In genomic region chr2:204470621-204471196, GRCh38 we compare ENCODE assay signal across 33 cellular contexts.
"Had no signal": no experiment of that assay in that cellular context is flagged by ENCODE, and none has a peak within 500 bp of the region (broad histone marks: within the 10 kb centered on the region; RNA-seq: fewer than 3 reads in every experiment).

No MANE protein-coding gene starts in this region.

- H3K4me3 ChIP-seq: adrenal gland, body of pancreas, breast epithelium, cardiac muscle cell, coronary artery, dorsolateral prefrontal cortex, heart right ventricle had no signal

- H3K4me1 ChIP-seq: adrenal gland, body of pancreas, breast epithelium, heart right ventricle had no signal

- H3K9me3 Mint-ChIP-seq: activated B cell treated with CpG ODN at 0.5 μM for 24 hours; activated CD4-positive, alpha-beta memory T cell treated with anti-CD3 and anti-CD28 coated beads for 36 hours; activated naive CD4-positive, alpha-beta T cell treated with anti-CD3 and anti-CD28 coated beads for 36 hours; activated naive CD4-positive, alpha-beta T cell treated with anti-CD3 and anti-CD28 coated beads, Interleukin-2, amount 50 U/mL, for 24 hours; activated naive CD8-positive, alpha-beta T cell treated with anti-CD3 and anti-CD28 coated beads for 36 hours; activated naive CD8-positive, alpha-beta T cell treated with anti-CD3 and anti-CD28 coated beads, Interleukin-2, amount 50 U/mL, for 24 hours; activated T-helper 1 cell treated with anti-CD3 and anti-CD28 coated beads, Interleukin-12 subunit alpha, Interleukin-12 subunit beta, Interleukin-2, Interleukin-4 antibody, amounts not matched to agents 30 ng/mL and 10 ng/mL and 1 ng/mL, durations not matched to agents 14 hours and 24 hours and 36 hours; activated T-helper 2 cell treated with anti-CD3 and anti-CD28 coated beads, Interferon-gamma antibody, Interleukin-2, Interleukin-4, amounts not matched to agents 10 μg/mL and 5 μg/mL and 100 μg/mL, durations not matched to agents 14 hours and 24 hours and 36 hours; dendritic cell treated with granulocyte-macrophage colony-stimulating factor and Interleukin-4, amounts not matched to agents 40 ng/mL and 50 ng/mL, for 4 days; endodermal cell had no signal

- H3K9me3 ChIP-seq: adrenal gland, body of pancreas, breast epithelium, heart right ventricle had no signal

- H3K4me3 Mint-ChIP-seq: activated B cell treated with CpG ODN at 0.5 μM for 24 hours; activated CD4-positive, alpha-beta memory T cell treated with anti-CD3 and anti-CD28 coated beads for 36 hours; activated CD8-positive, alpha-beta memory T cell treated with anti-CD3 and anti-CD28 coated beads, Interleukin-2, amount 10 ng/mL, durations not matched to agents 7 days and 5 days; activated CD8-positive, alpha-beta T cell treated with anti-CD3 and anti-CD28 coated beads, Interleukin-2, amount 10 ng/mL, durations not matched to agents 7 days and 5 days; activated naive CD4-positive, alpha-beta T cell treated with anti-CD3 and anti-CD28 coated beads for 36 hours; activated naive CD4-positive, alpha-beta T cell treated with anti-CD3 and anti-CD28 coated beads, Interleukin-2, amount 50 U/mL, for 24 hours; activated naive CD8-positive, alpha-beta T cell treated with anti-CD3 and anti-CD28 coated beads for 36 hours; activated naive CD8-positive, alpha-beta T cell treated with anti-CD3 and anti-CD28 coated beads, Interleukin-2, amount 50 U/mL, for 24 hours; activated T-helper 1 cell treated with anti-CD3 and anti-CD28 coated beads, Interleukin-12 subunit alpha, Interleukin-12 subunit beta, Interleukin-2, Interleukin-4 antibody, amounts not matched to agents 30 ng/mL and 10 ng/mL and 1 ng/mL, durations not matched to agents 14 hours and 24 hours and 36 hours; dendritic cell treated with granulocyte-macrophage colony-stimulating factor and Interleukin-4, amounts not matched to agents 40 ng/mL and 50 ng/mL, for 4 days; endodermal cell had no signal

- H3K36me3 ChIP-seq: adrenal gland, breast epithelium, cardiac muscle cell, heart right ventricle had no signal

- DNase-seq: activated B cell treated with CpG ODN at 0.5 μM for 24 hours; activated CD4-positive, alpha-beta memory T cell treated with anti-CD3 and anti-CD28 coated beads for 36 hours; activated CD4-positive, alpha-beta T cell treated with anti-CD3 and anti-CD28 coated beads for 48 hours; activated CD8-positive, alpha-beta memory T cell treated with anti-CD3 and anti-CD28 coated beads, Interleukin-2, amount 10 ng/mL, durations not matched to agents 7 days and 5 days; activated CD8-positive, alpha-beta memory T cell treated with anti-CD3 and anti-CD28 coated beads, Interleukin-2, amount 50 U/mL, for 4 hours; activated CD8-positive, alpha-beta T cell treated with anti-CD3 and anti-CD28 coated beads, Interleukin-2, amount 10 ng/mL, durations not matched to agents 7 days and 5 days; activated effector memory CD4-positive, alpha-beta T cell treated with anti-CD3 and anti-CD28 coated beads, Interleukin-2, amount 50 U/mL, for 16 hours; activated naive CD4-positive, alpha-beta T cell treated with anti-CD3 and anti-CD28 coated beads for 36 hours; activated naive CD8-positive, alpha-beta T cell treated with anti-CD3 and anti-CD28 coated beads for 36 hours; activated naive CD8-positive, alpha-beta T cell treated with anti-CD3 and anti-CD28 coated beads, Interleukin-2, amount 50 U/mL, for 24 hours; activated T-cell treated with anti-CD3 and anti-CD28 coated beads, Interleukin-2, amount 50 U/mL, for 1 hour; activated T-cell treated with anti-CD3 and anti-CD28 coated beads, Interleukin-2, amount 50 U/mL, for 48 hours; adrenal gland; amygdala; aorta; body of pancreas; central memory CD4-positive, alpha-beta T cell; cerebellar nuclear complex; dorsolateral prefrontal cortex; effector memory CD4-positive, alpha-beta T cell; endodermal cell; heart right ventricle; T-helper 2 cell had no signal

- H3K27ac Mint-ChIP-seq: activated B cell treated with CpG ODN at 0.5 μM for 24 hours; activated CD4-positive, alpha-beta memory T cell treated with anti-CD3 and anti-CD28 coated beads for 36 hours; activated CD8-positive, alpha-beta memory T cell treated with anti-CD3 and anti-CD28 coated beads, Interleukin-2, amount 10 ng/mL, durations not matched to agents 7 days and 5 days; activated CD8-positive, alpha-beta T cell treated with anti-CD3 and anti-CD28 coated beads, Interleukin-2, amount 10 ng/mL, durations not matched to agents 7 days and 5 days; activated naive CD4-positive, alpha-beta T cell treated with anti-CD3 and anti-CD28 coated beads for 36 hours; activated naive CD4-positive, alpha-beta T cell treated with anti-CD3 and anti-CD28 coated beads, Interleukin-2, amount 50 U/mL, for 24 hours; activated naive CD8-positive, alpha-beta T cell treated with anti-CD3 and anti-CD28 coated beads for 36 hours; activated naive CD8-positive, alpha-beta T cell treated with anti-CD3 and anti-CD28 coated beads, Interleukin-2, amount 50 U/mL, for 24 hours; activated T-helper 1 cell treated with anti-CD3 and anti-CD28 coated beads, Interleukin-12 subunit alpha, Interleukin-12 subunit beta, Interleukin-2, Interleukin-4 antibody, amounts not matched to agents 30 ng/mL and 10 ng/mL and 1 ng/mL, durations not matched to agents 14 hours and 24 hours and 36 hours; activated T-helper 2 cell treated with anti-CD3 and anti-CD28 coated beads, Interferon-gamma antibody, Interleukin-2, Interleukin-4, amounts not matched to agents 10 μg/mL and 5 μg/mL and 100 μg/mL, durations not matched to agents 14 hours and 24 hours and 36 hours; dendritic cell treated with granulocyte-macrophage colony-stimulating factor and Interleukin-4, amounts not matched to agents 40 ng/mL and 50 ng/mL, for 4 days; endodermal cell had no signal

- H3K27me3 ChIP-seq: adrenal gland, body of pancreas, breast epithelium, cardiac muscle cell, heart right ventricle had no signal

- H3K27ac ChIP-seq: adrenal gland, body of pancreas, breast epithelium, cardiac muscle cell, coronary artery, dorsolateral prefrontal cortex, heart right ventricle, VCaP had no signal

- ATAC-seq: activated CD4-positive, CD25-positive, alpha-beta regulatory T cell treated with anti-CD3 and anti-CD28 coated beads, Interleukin-2, amount 50 U/mL, for 24 hours; activated CD8-positive, alpha-beta memory T cell treated with anti-CD3 and anti-CD28 coated beads, Interleukin-2, amount 10 ng/mL, durations not matched to agents 7 days and 5 days; activated CD8-positive, alpha-beta T cell treated with anti-CD3 and anti-CD28 coated beads, Interleukin-2, amount 10 ng/mL, durations not matched to agents 7 days and 5 days; activated naive CD8-positive, alpha-beta T cell treated with anti-CD3 and anti-CD28 coated beads, Interleukin-2, amount 50 U/mL, for 24 hours; body of pancreas; esophagus mucosa; heart right ventricle had no signal

- H3K36me3 Mint-ChIP-seq: activated CD4-positive, alpha-beta memory T cell treated with anti-CD3 and anti-CD28 coated beads for 36 hours; activated CD8-positive, alpha-beta memory T cell treated with anti-CD3 and anti-CD28 coated beads, Interleukin-2, amount 10 ng/mL, durations not matched to agents 7 days and 5 days; activated naive CD4-positive, alpha-beta T cell treated with anti-CD3 and anti-CD28 coated beads, Interleukin-2, amount 50 U/mL, for 24 hours; activated naive CD8-positive, alpha-beta T cell treated with anti-CD3 and anti-CD28 coated beads for 36 hours had no signal

- H3K27me3 Mint-ChIP-seq: activated B cell treated with CpG ODN at 0.5 μM for 24 hours; activated CD8-positive, alpha-beta memory T cell treated with anti-CD3 and anti-CD28 coated beads, Interleukin-2, amount 10 ng/mL, durations not matched to agents 7 days and 5 days; dendritic cell treated with granulocyte-macrophage colony-stimulating factor and Interleukin-4, amounts not matched to agents 40 ng/mL and 50 ng/mL, for 4 days had no signal

- H3K4me1 Mint-ChIP-seq: activated B cell treated with CpG ODN at 0.5 μM for 24 hours; activated CD8-positive, alpha-beta memory T cell treated with anti-CD3 and anti-CD28 coated beads, Interleukin-2, amount 10 ng/mL, durations not matched to agents 7 days and 5 days; activated naive CD4-positive, alpha-beta T cell treated with anti-CD3 and anti-CD28 coated beads, Interleukin-2, amount 50 U/mL, for 24 hours; activated naive CD8-positive, alpha-beta T cell treated with anti-CD3 and anti-CD28 coated beads for 36 hours; activated naive CD8-positive, alpha-beta T cell treated with anti-CD3 and anti-CD28 coated beads, Interleukin-2, amount 50 U/mL, for 24 hours; endodermal cell had no signal
